Comparison of ENCODE assay signal across 33 cellular contexts in genomic region chr7:114368492-114368891, GRCh38. TPM values are rescaled to one million over a fixed set of nuclear protein-coding genes. Genes with fewer than 3 reads are reported as not detected.
"Had no signal": no experiment of that assay in that cellular context is flagged by ENCODE, and none has a peak within 500 bp of the region (broad histone marks: within the 10 kb centered on the region; RNA-seq: fewer than 3 reads in every experiment).

No MANE protein-coding gene starts in this region.

- H3K27me3 ChIP-seq: ovary, right lobe of liver, sigmoid colon, spleen, suprapubic skin, testis, tibial artery, transverse colon, upper lobe of right lung, uterus had no signal

- H3K9ac ChIP-seq: parathyroid adenoma had no signal

- H3K27ac ChIP-seq: ovary, parathyroid adenoma, psoas muscle, right lobe of liver, sigmoid colon, skin epidermis, spleen, suprapubic skin, testis, tibial artery, transverse colon, upper lobe of right lung, uterus had no signal

- H3K9me3 ChIP-seq: ovary, psoas muscle, right lobe of liver, sigmoid colon, spleen, suprapubic skin, testis, tibial artery, transverse colon, upper lobe of right lung, uterus had no signal

- H3K9me3 Mint-ChIP-seq: natural killer cell treated with Interleukin-12 subunit alpha and Interleukin-12 subunit beta and Interleukin-15 and Interleukin-18, amount 100 ng/mL, for 72 hours; nephron progenitor cell; neural crest cell; stimulated activated memory B cell treated with anti-CD40 and anti-IgM and Interleukin-4, amounts not matched to agents 10 μg/mL and 1 μg/mL and 100 μg/mL, for 72 hours; stimulated activated naive CD8-positive, alpha-beta T cell treated with anti-CD3 and anti-CD28 coated beads, Interleukin-15, amount 100 ng/mL, for 72 hours; type B pancreatic cell had no signal

- H3K36me3 ChIP-seq: ovary, right lobe of liver, sigmoid colon, spleen, suprapubic skin, tibial artery, transverse colon, upper lobe of right lung, uterus had no signal

- H3K36me3 Mint-ChIP-seq: naive thymus-derived CD8-positive, alpha-beta T cell; natural killer cell treated with Interleukin-12 subunit alpha and Interleukin-12 subunit beta and Interleukin-15 and Interleukin-18, amount 100 ng/mL, for 72 hours; stimulated activated memory B cell treated with anti-CD40 and anti-IgM and Interleukin-4, amounts not matched to agents 10 μg/mL and 1 μg/mL and 100 μg/mL, for 72 hours; type B pancreatic cell had no signal

- H3K27ac Mint-ChIP-seq: naive thymus-derived CD8-positive, alpha-beta T cell; natural killer cell treated with Interleukin-12 subunit alpha and Interleukin-12 subunit beta and Interleukin-15 and Interleukin-18, amount 100 ng/mL, for 72 hours; nephron progenitor cell; progenitor cell of endocrine pancreas; stimulated activated memory B cell treated with anti-CD40 and anti-IgM and Interleukin-4, amounts not matched to agents 10 μg/mL and 1 μg/mL and 100 μg/mL, for 72 hours; stimulated activated naive CD8-positive, alpha-beta T cell treated with anti-CD3 and anti-CD28 coated beads, Interleukin-15, amount 100 ng/mL, for 72 hours; type B pancreatic cell had no signal

- ATAC-seq: naive thymus-derived CD8-positive, alpha-beta T cell; natural killer cell treated with Interleukin-12 subunit alpha and Interleukin-12 subunit beta and Interleukin-15 and Interleukin-18, amount 100 ng/mL, for 72 hours; right cardiac atrium; right lobe of liver; stimulated activated memory B cell treated with anti-CD40 and anti-IgM and Interleukin-4, amounts not matched to agents 10 μg/mL and 1 μg/mL and 100 μg/mL, for 72 hours; stimulated activated naive CD8-positive, alpha-beta T cell treated with anti-CD3 and anti-CD28 coated beads, Interleukin-15, amount 100 ng/mL, for 72 hours; stimulated activated naive CD8-positive, alpha-beta T cell treated with anti-CD3 and anti-CD28 coated beads, Interleukin-15, Interleukin-2, amounts not matched to agents 100 U/mL and 50 U/mL, for 24 hours; upper lobe of right lung had no signal

- H3K27me3 Mint-ChIP-seq: naive thymus-derived CD8-positive, alpha-beta T cell; natural killer cell treated with Interleukin-12 subunit alpha and Interleukin-12 subunit beta and Interleukin-15 and Interleukin-18, amount 100 ng/mL, for 72 hours; progenitor cell of endocrine pancreas; stimulated activated memory B cell treated with anti-CD40 and anti-IgM and Interleukin-4, amounts not matched to agents 10 μg/mL and 1 μg/mL and 100 μg/mL, for 72 hours; stimulated activated naive CD8-positive, alpha-beta T cell treated with anti-CD3 and anti-CD28 coated beads, Interleukin-15, amount 100 ng/mL, for 72 hours; type B pancreatic cell had no signal

- H3K79me2 ChIP-seq: parathyroid adenoma had no signal

- H2AFZ ChIP-seq: parathyroid adenoma had no signal

- H3K4me2 ChIP-seq: smooth muscle cell had no signal

- DNase-seq: naive thymus-derived CD8-positive, alpha-beta T cell; nephron progenitor cell; occipital lobe; ovary; posterior cingulate gyrus; psoas muscle; right cardiac atrium; right lobe of liver; sigmoid colon; spleen; stimulated activated CD4-positive, alpha-beta T cell treated with anti-CD3 and anti-CD28 coated beads, Interleukin-12 subunit alpha, Interleukin-12 subunit beta, amount 100 ng/mL, for 4 hours; stimulated activated CD4-positive, alpha-beta T cell treated with anti-CD3 and anti-CD28 coated beads, Interleukin-1b, Interleukin-23, amount 100 ng/mL, for 48 hours; stimulated activated CD4-positive, alpha-beta T cell treated with anti-CD3 and anti-CD28 coated beads, Interleukin-4, amount 100 ng/mL, for 1 hour; stimulated activated CD4-positive, alpha-beta T cell treated with anti-CD3 and anti-CD28 coated beads, Interleukin-4, amount 100 ng/mL, for 4 hours; stimulated activated CD8-positive, alpha-beta memory T cell treated with anti-CD3 and anti-CD28 coated beads, Interleukin-4, amount 100 ng/mL, for 48 hours; stimulated activated naive CD4-positive, alpha-beta T cell; stimulated activated naive CD8-positive, alpha-beta T cell treated with anti-CD3 and anti-CD28 coated beads, Interleukin-15, amount 100 ng/mL, for 72 hours; stimulated activated naive CD8-positive, alpha-beta T cell treated with anti-CD3 and anti-CD28 coated beads, Interleukin-15, Interleukin-2, amounts not matched to agents 100 U/mL and 50 U/mL, for 24 hours; substantia nigra; testis; tibial artery; transverse colon; upper lobe of right lung; uterus had no signal

- H3K4me1 ChIP-seq: parathyroid adenoma, right lobe of liver, spleen, suprapubic skin, testis, tibial artery, transverse colon, upper lobe of right lung, uterus had no signal

- H3K4me3 Mint-ChIP-seq: naive thymus-derived CD8-positive, alpha-beta T cell; natural killer cell treated with Interleukin-12 subunit alpha and Interleukin-12 subunit beta and Interleukin-15 and Interleukin-18, amount 100 ng/mL, for 72 hours; nephron progenitor cell; neural crest cell; stimulated activated memory B cell treated with anti-CD40 and anti-IgM and Interleukin-4, amounts not matched to agents 10 μg/mL and 1 μg/mL and 100 μg/mL, for 72 hours; stimulated activated naive CD8-positive, alpha-beta T cell treated with anti-CD3 and anti-CD28 coated beads, Interleukin-15, amount 100 ng/mL, for 72 hours; type B pancreatic cell had no signal

- H3K4me3 ChIP-seq: ovary, psoas muscle, right lobe of liver, sigmoid colon, skin epidermis, smooth muscle cell, spleen, suprapubic skin, testis, tibial artery, transverse colon, upper lobe of right lung, uterus had no signal

- H3K4me1 Mint-ChIP-seq: naive thymus-derived CD8-positive, alpha-beta T cell; nephron progenitor cell; stimulated activated memory B cell treated with anti-CD40 and anti-IgM and Interleukin-4, amounts not matched to agents 10 μg/mL and 1 μg/mL and 100 μg/mL, for 72 hours; stimulated activated naive CD8-positive, alpha-beta T cell treated with anti-CD3 and anti-CD28 coated beads, Interleukin-15, amount 100 ng/mL, for 72 hours had no signal

RNA-seq across cellular contexts. Expression of gene FOXP2, which starts 46.1 kb away (rescaled TPM):
- total RNA-seq: naive thymus-derived CD8-positive, alpha-beta T cell; natural killer cell treated with Interleukin-12 subunit alpha and Interleukin-12 subunit beta and Interleukin-15 and Interleukin-18, amount 100 ng/mL, for 72 hours had no signal
- polyA plus RNA-seq: naive thymus-derived CD8-positive, alpha-beta T cell had no signal
